ENCODE assay signal across 8 cellular contexts in the genomic region with DNA sequence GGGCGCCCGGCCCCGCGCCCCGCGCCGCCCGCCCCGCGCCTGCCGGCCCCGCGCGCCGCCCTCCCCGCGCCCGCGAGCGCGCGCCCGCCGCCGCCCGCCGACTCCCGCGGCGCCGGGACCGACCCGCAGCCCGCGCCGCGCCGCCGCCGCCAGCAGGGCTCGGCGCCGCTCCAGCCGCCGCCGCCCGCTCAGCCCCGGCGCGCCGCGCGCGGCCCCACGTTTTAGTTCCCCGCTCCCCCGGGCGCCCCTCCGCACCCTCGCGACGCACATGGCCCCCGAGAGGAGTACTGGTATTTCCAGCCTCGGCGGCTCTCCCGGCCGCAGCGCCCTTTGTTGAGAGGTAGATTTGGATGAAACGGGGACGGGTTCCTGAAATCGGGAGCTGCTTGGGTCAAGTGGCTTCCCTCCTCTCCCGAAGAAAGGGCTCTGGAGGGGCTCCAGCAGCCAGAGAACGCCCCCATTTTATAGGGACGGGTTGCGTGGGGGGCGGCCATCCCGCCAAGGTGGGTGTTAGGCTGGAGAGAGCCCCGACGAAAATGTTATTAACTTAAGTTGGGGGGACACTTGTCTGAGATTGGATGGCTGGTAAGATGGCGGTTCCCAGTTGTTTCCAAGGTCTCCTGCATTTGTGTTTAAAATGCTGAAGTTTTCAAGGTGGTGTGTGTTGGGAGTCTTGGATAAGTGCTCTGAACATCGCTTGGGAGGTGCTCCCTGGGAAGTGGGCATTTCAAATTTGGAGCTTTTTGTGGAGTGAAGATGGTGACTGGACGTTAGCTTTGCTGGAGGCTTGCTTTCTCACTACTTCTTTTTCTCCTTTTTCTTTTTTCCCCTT. TPM values are rescaled to one million over a fixed set of nuclear protein-coding genes. Genes with fewer than 3 reads are reported as not detected.
A peak's percentile ranks its signal among the peaks of the same experiment; 100 is the strongest.
DNase-seq lines count a peak whose midpoint lies in the region; ATAC-seq, FAIRE-seq and TF ChIP-seq lines count a peak whose summit lies in the region.

No MANE protein-coding gene starts in this region.

- H2BK15ac ChIP-seq in H1 (ENCODE audit: low read length), result no peak overlapping the region

- peaks cover 7 to 12% of the 10 kb centered on the region in 2 experiments for H4K20me1 ChIP-seq in H1 (replicated peaks in 1 of 2; ENCODE audit: control insufficient read depth in 1 of 2, insufficient read depth in 2 of 2, low read length in 2 of 2)

- TF ChIP-seq EP300 in H1 (IDR thresholded peaks at IDR 0.05; ENCODE audit: borderline replicate concordance in 1 of 2, low read depth in 2 of 2, low read length in 2 of 2), result no peak

- CTCF ChIA-PET in H1 (lab: Charles Lee; ENCODE audit: partially characterized antibody), result interaction anchor here (2.5 kb wide), 1 partner anchor 18 kb away, joined by 5 read pairs; no protein-coding TSS in a partner anchor

- H3K9me3 ChIP-seq in H1 (ENCODE audit: insufficient read depth in 2 of 2, low read depth in 1 of 2, low read length in 1 of 2), result no peaks in the 10 kb centered on the region
- no peaks in the 10 kb centered on the region for H3K9me3 ChIP-seq in mucosa of stomach (ENCODE audit: control insufficient read depth, low read length)

- no peak overlapping the region for H4K5ac ChIP-seq in H1 (ENCODE audit: insufficient read length, low read depth, low read length)

- H2BK20ac ChIP-seq in H1 (ENCODE audit: low read length), result no peak overlapping the region

- H2BK5ac ChIP-seq in H1 (ENCODE audit: low read depth, low read length), result no peak overlapping the region

- H3K27ac ChIP-seq in H1 (ENCODE audit: low read depth, low read length), result no peak overlapping the region

- ATAC-seq in activated CD4-positive, CD25-positive, alpha-beta regulatory T cell treated with anti-CD3 and anti-CD28 coated beads, Interleukin-2, amount 50 U/mL, for 24 hours, result peak; percentile 2 to 16

- H3K4me3 Mint-ChIP-seq in type B pancreatic cell, result peak overlapping the region; percentile 93

- H3K4ac ChIP-seq in H1 (replicated peaks; ENCODE audit: insufficient read length, low read depth, low read length), result no peak overlapping the region

- no peaks in the 10 kb centered on the region for H3K79me2 ChIP-seq in H1 (ENCODE audit: control insufficient read depth in 1 of 2, insufficient read depth in 2 of 2, low read length in 2 of 2)

- no peak overlapping the region; the same call in 1 of the 2 replicates for H2BK12ac ChIP-seq in H1 (ENCODE audit: low read depth, low read length)

- TF ChIP-seq CTCF in H1 (IDR thresholded peaks at IDR 0.05; ENCODE audit: control extremely low read depth in 1 of 3, insufficient read depth in 1 of 3, low read depth in 1 of 3, low read length in 3 of 3) (no peak), type B pancreatic cell (conservative IDR thresholded peaks at IDR 0.05) (no peak)

- H3K4me1 ChIP-seq in H1 (replicated peaks in 1 of 4; ENCODE audit: control insufficient read depth in 3 of 4, insufficient read depth in 4 of 4, low read length in 3 of 4) (peaks cover 6 to 21% (median 7%) of the 10 kb centered on the region in 4 experiments; a peak in 5 of 7 replicates), mucosa of stomach (ENCODE audit: control insufficient read depth, insufficient read depth, low read length) (peaks cover 19% of the 10 kb centered on the region)

- H3K9me3 Mint-ChIP-seq in type B pancreatic cell, result no peaks in the 10 kb centered on the region

- WGBS in H1 (ENCODE audit: extremely low coverage in 1 of 2, insufficient coverage in 1 of 2, insufficient read length in 1 of 2, insufficient replicate concordance in 2 of 2, low coverage in 1 of 2, low lambda C conversion rate in 2 of 2, missing lambda C conversion rate in 1 of 2), 2 experiments, result 1% methylated on average over 28 of the region's 82 CpGs; no CpG with 5 or more reads in 1 of the 2 experiments

- H3K23ac ChIP-seq in H1 (ENCODE audit: insufficient read length), result no peak overlapping the region

- no peaks in the 10 kb centered on the region for H3K79me1 ChIP-seq in H1 (ENCODE audit: low read depth, low read length)

- peak overlapping the region; percentile 75 to 84 for H3K4me2 ChIP-seq in H1 (ENCODE audit: insufficient read depth in 1 of 2, low read depth in 2 of 2, low read length in 2 of 2)

- peak overlapping the region in 3 of 4 experiments; percentile 15 to 56 (median 40); a peak in 3 of 7 replicates for H3K9ac ChIP-seq in H1 (replicated peaks in 1 of 4; ENCODE audit: extremely low read depth in 1 of 4, low read depth in 3 of 4, low read length in 3 of 4)
- peak overlapping the region; percentile 62 for H3K9ac ChIP-seq in mucosa of stomach (ENCODE audit: low read length)

- no peak overlapping the region for H2AFZ ChIP-seq in H1 (ENCODE audit: low read length)

- no peak for FAIRE-seq in H1 (lab: Jason Lieb, UNC)

- H3K36me3 ChIP-seq in H1 (ENCODE audit: control insufficient read depth in 2 of 4, insufficient read depth in 4 of 4, low read length in 3 of 4) (no peaks in the 10 kb centered on the region), mucosa of stomach (ENCODE audit: control insufficient read depth, insufficient read depth, low read length) (no peaks in the 10 kb centered on the region)

- peaks cover 52% of the 10 kb centered on the region for H3K4me1 Mint-ChIP-seq in type B pancreatic cell (ENCODE audit: unreplicated experiment)

- peaks cover 64% of the 10 kb centered on the region for H3K27me3 Mint-ChIP-seq in type B pancreatic cell

- no peak overlapping the region for H4K91ac ChIP-seq in H1 (replicated peaks; ENCODE audit: insufficient read length, low read length)

- TF ChIP-seq RAD21 in H1 (IDR thresholded peaks at IDR 0.05 in 1 of 2, conservative IDR thresholded peaks at IDR 0.05 in 1 of 2; ENCODE audit: low read depth in 2 of 2, low read length in 2 of 2), result no peak

- peaks cover 8% of the 10 kb centered on the region for H3K23me2 ChIP-seq in H1 (ENCODE audit: low read depth, low read length)

- no peak overlapping the region for H2BK120ac ChIP-seq in H1 (replicated peaks; ENCODE audit: low read depth, low read length)

- POLR2A ChIA-PET in H1 (lab: Charles Lee; ENCODE audit: partially characterized antibody), result interaction anchor here (1.0 to 1.4 kb wide), 2 partner anchors 11 to 328 kb away, joined by 4 read pairs; no protein-coding TSS in a partner anchor

- no peak overlapping the region for H2AK5ac ChIP-seq in H1 (ENCODE audit: low read depth, low read length)

- no peak overlapping the region for H3K14ac ChIP-seq in H1 (ENCODE audit: insufficient read length)

- H3K36me3 Mint-ChIP-seq in type B pancreatic cell, result peaks cover 7% of the 10 kb centered on the region

- DNase-seq in activated CD4-positive, CD25-positive, alpha-beta regulatory T cell treated with anti-CD3 and anti-CD28 coated beads, Interleukin-2, amount 50 U/mL, for 72 hours, result no peak
- DNase-seq in T1000 (lab: John Stamatoyannopoulos, UW), result peak; percentile 93
- peak in 1 of 2 experiments; percentile 69 for DNase-seq in H1 (ENCODE audit: low read depth in 1 of 2, low spot score in 2 of 2)
- no peak for DNase-seq in type B pancreatic cell (ENCODE audit: extremely low spot score, unreplicated experiment)
- no peak for DNase-seq in H4 (ENCODE audit: low spot score)
- no peak for DNase-seq in effector CD4-positive, alpha-beta T cell

- H3K4me3 ChIP-seq in H1 (ENCODE audit: extremely low read depth in 1 of 4, insufficient read depth in 2 of 4, low read depth in 3 of 4, low read length in 4 of 4) (peak overlapping the region; percentile 44 to 68 (median 58)), mucosa of stomach (ENCODE audit: low read length) (peak overlapping the region; percentile 40)

- no peak overlapping the region for H3K56ac ChIP-seq in H1 (replicated peaks; ENCODE audit: insufficient read length, low read depth, low read length)

- H4K8ac ChIP-seq in H1 (ENCODE audit: extremely low read depth, insufficient read depth, low read length), result no peak overlapping the region

- no peak for TF ChIP-seq POLR2A in H1 (IDR thresholded peaks at IDR 0.05; ENCODE audit: control extremely low read depth in 1 of 2, low read depth in 2 of 2, low read length in 2 of 2)

- H3K27ac Mint-ChIP-seq in type B pancreatic cell, result peak overlapping the region; percentile 89

- H3K18ac ChIP-seq in H1 (ENCODE audit: extremely low read depth, low read length), result no peak overlapping the region

- H3K27me3 ChIP-seq in H1 (replicated peaks in 1 of 4; ENCODE audit: control insufficient read depth in 3 of 4, extremely low read depth in 1 of 4, insufficient read depth in 3 of 4, low read length in 3 of 4) (peaks cover 35 to 75% (median 56%) of the 10 kb centered on the region in 4 experiments), mucosa of stomach (ENCODE audit: control insufficient read depth, insufficient read depth, low read length) (peaks cover 33% of the 10 kb centered on the region)

RNA-seq across cellular contexts. Expression of a gene that starts 1.1 kb away (rescaled TPM):
- 7.0 and 10.7 TPM in 2 replicates for total RNA-seq in H1 (2021; fragmentation: NEBNext Ultra II Directional; extraction: Animal tissue kit (Norgen Biotek cat#: 25700))
- 2.8 and 2.9 TPM in 2 replicates for polyA plus RNA-seq in H1 (2011; rRNA removed)
- polyA plus RNA-seq in H1 (2011; cell fraction: cytosol; rRNA removed), result 4.1 TPM
- 7.6 TPM for polyA plus RNA-seq in H1 (2011; cell fraction: nucleus; rRNA removed)
- polyA plus RNA-seq in H1 (2012, experiment 1 of 2), result 2.8 to 10.9 TPM (median 4.8 TPM) in 4 replicates
- polyA plus RNA-seq in H1 (2012, experiment 2 of 2), result 0.12 TPM
- polyA plus RNA-seq in H1 (2013, experiment 1 of 2), result 2.9 TPM
- polyA plus RNA-seq in H1 (2013, experiment 2 of 2), result 2.7 TPM
- 5.2 and 8.7 TPM in 2 replicates for polyA minus RNA-seq in H1 (2011; rRNA and poly(A)+ RNA removed)
- 5.9 TPM for polyA minus RNA-seq in H1 (2011; cell fraction: cytosol; rRNA and poly(A)+ RNA removed)
- 7.2 TPM for polyA minus RNA-seq in H1 (2011; cell fraction: nucleus; rRNA and poly(A)+ RNA removed)
- 28.9 and 36.6 TPM in 2 replicates for total RNA-seq in type B pancreatic cell (ENCODE audit: low replicate concordance)
- total RNA-seq in H4 (2014; rRNA removed; shearing (Covaris generic)), result 50.0 and 58.6 TPM in 2 replicates

RNA-seq across cellular contexts. Expression of a gene that starts 5.9 kb away (rescaled TPM):
- 2.3 and 2.7 TPM in 2 replicates for total RNA-seq in H1 (2021; fragmentation: NEBNext Ultra II Directional; extraction: Animal tissue kit (Norgen Biotek cat#: 25700))
- 0.94 and 2.7 TPM in 2 replicates for polyA plus RNA-seq in H1 (2011; rRNA removed)
- 2.1 TPM for polyA plus RNA-seq in H1 (2011; cell fraction: cytosol; rRNA removed)
- 1.2 TPM for polyA plus RNA-seq in H1 (2011; cell fraction: nucleus; rRNA removed)
- polyA plus RNA-seq in H1 (2012, experiment 1 of 2), result 2.4 to 4.3 TPM (median 2.7 TPM) in 4 replicates
- 1.8 TPM for polyA plus RNA-seq in H1 (2012, experiment 2 of 2)
- polyA plus RNA-seq in H1 (2013, experiment 1 of 2), result 4.5 TPM
- 3.1 TPM for polyA plus RNA-seq in H1 (2013, experiment 2 of 2)
- polyA minus RNA-seq in H1 (2011; rRNA and poly(A)+ RNA removed), result 0.63 and 1.8 TPM in 2 replicates
- not detected for polyA minus RNA-seq in H1 (2011; cell fraction: cytosol; rRNA and poly(A)+ RNA removed)
- polyA minus RNA-seq in H1 (2011; cell fraction: nucleus; rRNA and poly(A)+ RNA removed), result not detected
- 42.5 and 51.3 TPM in 2 replicates for total RNA-seq in type B pancreatic cell (ENCODE audit: low replicate concordance)
- total RNA-seq in H4 (2014; rRNA removed; shearing (Covaris generic)), result 44.9 and 45.2 TPM in 2 replicates

RNA-seq across cellular contexts. Expression of a gene that starts 23.2 kb away (rescaled TPM):
- total RNA-seq in H1 (2021; fragmentation: NEBNext Ultra II Directional; extraction: Animal tissue kit (Norgen Biotek cat#: 25700)), result 0.34 TPM in 1 of 2 replicates, not detected in the other
- polyA plus RNA-seq in H1 (2011; rRNA removed), result 0.14 TPM in 2 replicates
- polyA plus RNA-seq in H1 (2011; cell fraction: cytosol; rRNA removed), result 0.28 TPM
- 0.16 TPM for polyA plus RNA-seq in H1 (2011; cell fraction: nucleus; rRNA removed)
- 0.14 to 0.33 TPM (median 0.19 TPM) in 4 replicates for polyA plus RNA-seq in H1 (2012, experiment 1 of 2)
- polyA plus RNA-seq in H1 (2012, experiment 2 of 2), result not detected
- polyA plus RNA-seq in H1 (2013, experiment 1 of 2), result 0.08 TPM
- polyA plus RNA-seq in H1 (2013, experiment 2 of 2), result 0.13 TPM
- 0.27 and 0.41 TPM in 2 replicates for polyA minus RNA-seq in H1 (2011; rRNA and poly(A)+ RNA removed)
- polyA minus RNA-seq in H1 (2011; cell fraction: cytosol; rRNA and poly(A)+ RNA removed), result not detected
- not detected for polyA minus RNA-seq in H1 (2011; cell fraction: nucleus; rRNA and poly(A)+ RNA removed)
- 1.9 and 6.6 TPM in 2 replicates for total RNA-seq in type B pancreatic cell (ENCODE audit: low replicate concordance)
- 0.21 TPM in 1 of 2 replicates, not detected in the other for total RNA-seq in H4 (2014; rRNA removed; shearing (Covaris generic))

Comparison
In these comparisons a context has a peak if more than half of its experiments do, and no peak if none do; other contexts are left out.
1. RNA of a gene that starts 5.9 kb away (total RNA-seq): 44.9 to 45.2 TPM in H4 and 42.5 to 51.3 TPM in type B pancreatic cell; 2.3 to 2.7 TPM in H1; every median in the first group is over 10 times any median in the second.